In genomic region chr5:78129632-78130031, GRCh38 we compare ENCODE assay signal across 15 cellular contexts.
"Had no signal": no experiment of that assay in that cellular context is flagged by ENCODE, and none has a peak within 500 bp of the region (broad histone marks: within the 10 kb centered on the region; RNA-seq: fewer than 3 reads in every experiment).

No MANE protein-coding gene starts in this region.

- DNase-seq: activated T-cell treated with anti-CD3 and anti-CD28 coated beads, Interleukin-2, amount 50 U/mL, for 1 hour; adrenal gland; brain microvascular endothelial cell; caudate nucleus; effector CD4-positive, alpha-beta T cell; foreskin melanocyte; left lung; naive B cell; posterior cingulate gyrus; small intestine; stimulated activated CD4-positive, alpha-beta T cell treated with anti-CD3 and anti-CD28 coated beads, Interleukin-2, amount 100 ng/mL, for 24 hours; stomach had no signal

- ATAC-seq: esophagus mucosa; left lung; sciatic nerve; stimulated activated effector memory CD8-positive, alpha-beta T cell treated with anti-CD3 and anti-CD28 coated beads, Interleukin-12 subunit alpha, Interleukin-12 subunit beta, amount 100 ng/mL, for 72 hours had no signal
